In genomic region chr4:1656132-1656531, GRCh38 we compare ENCODE assay signal across 22 cellular contexts.
"Had no signal": no experiment of that assay in that cellular context is flagged by ENCODE, and none has a peak within 500 bp of the region (broad histone marks: within the 10 kb centered on the region; RNA-seq: fewer than 3 reads in every experiment).

No MANE protein-coding gene starts in this region.

- H2AFZ ChIP-seq: parathyroid adenoma had no signal

- H3K27me3 Mint-ChIP-seq: dendritic cell treated with granulocyte-macrophage colony-stimulating factor and Interleukin-4, amounts not matched to agents 40 ng/mL and 50 ng/mL, for 4 days; naive B cell; natural killer cell treated with Interleukin-12 subunit alpha and Interleukin-12 subunit beta and Interleukin-15 and Interleukin-18, amount 100 ng/mL, for 72 hours; progenitor cell of endocrine pancreas had no signal

- H3K4me3 ChIP-seq: colonic mucosa, lung, mucosa of descending colon, right lobe of liver, stomach, thyroid gland, vagina had no signal

- DNase-seq: colonic mucosa; effector memory CD4-positive, alpha-beta T cell; hypothalamus; mesenchymal stem cell; mucosa of descending colon; naive B cell; occipital lobe; right lobe of liver; small intestine; stimulated activated CD4-positive, alpha-beta T cell treated with anti-CD3 and anti-CD28 coated beads, Interleukin-15, amount 100 ng/mL, for 24 hours; stimulated activated CD4-positive, alpha-beta T cell treated with anti-CD3 and anti-CD28 coated beads, Interleukin-2, amount 100 ng/mL, for 48 hours; stimulated activated naive CD4-positive, alpha-beta T cell treated with Interleukin-2 at 50 U/mL for 16 hours; stomach; thyroid gland; trophoblast cell had no signal

- H3K4me1 Mint-ChIP-seq: mesothelial cell of epicardium, naive B cell had no signal

- H3K4me3 Mint-ChIP-seq: dendritic cell treated with granulocyte-macrophage colony-stimulating factor and Interleukin-4, amounts not matched to agents 40 ng/mL and 50 ng/mL, for 4 days; mesothelial cell of epicardium; natural killer cell treated with Interleukin-12 subunit alpha and Interleukin-12 subunit beta and Interleukin-15 and Interleukin-18, amount 100 ng/mL, for 72 hours had no signal

- H3K9me3 Mint-ChIP-seq: dendritic cell treated with granulocyte-macrophage colony-stimulating factor and Interleukin-4, amounts not matched to agents 40 ng/mL and 50 ng/mL, for 4 days; mesothelial cell of epicardium; naive B cell; natural killer cell treated with Interleukin-12 subunit alpha and Interleukin-12 subunit beta and Interleukin-15 and Interleukin-18, amount 100 ng/mL, for 72 hours had no signal

- H3K27ac ChIP-seq: colonic mucosa, parathyroid adenoma, right lobe of liver, stomach, thyroid gland, vagina had no signal

- H3K9ac ChIP-seq: parathyroid adenoma had no signal

- H3K4me1 ChIP-seq: colonic mucosa, parathyroid adenoma, right lobe of liver, stomach, thyroid gland, vagina had no signal

- H3K79me2 ChIP-seq: parathyroid adenoma had no signal

- H3K36me3 Mint-ChIP-seq: mesothelial cell of epicardium; naive B cell; natural killer cell treated with Interleukin-12 subunit alpha and Interleukin-12 subunit beta and Interleukin-15 and Interleukin-18, amount 100 ng/mL, for 72 hours had no signal

- H3K9me3 ChIP-seq: colonic mucosa, mucosa of descending colon, right lobe of liver, stomach, thyroid gland, vagina had no signal

- H3K27ac Mint-ChIP-seq: dendritic cell treated with granulocyte-macrophage colony-stimulating factor and Interleukin-4, amounts not matched to agents 40 ng/mL and 50 ng/mL, for 4 days; mesothelial cell of epicardium; natural killer cell treated with Interleukin-12 subunit alpha and Interleukin-12 subunit beta and Interleukin-15 and Interleukin-18, amount 100 ng/mL, for 72 hours; progenitor cell of endocrine pancreas had no signal

- ATAC-seq: mucosa of descending colon; natural killer cell treated with Interleukin-12 subunit alpha and Interleukin-12 subunit beta and Interleukin-15 and Interleukin-18, amount 100 ng/mL, for 72 hours; right lobe of liver had no signal

- H3K36me3 ChIP-seq: colonic mucosa, right lobe of liver, thyroid gland, vagina had no signal

- H3K27me3 ChIP-seq: colonic mucosa, right lobe of liver, stomach, thyroid gland, vagina had no signal
